Comparison of ENCODE assay signal across 1 cellular context in the genomic region with DNA sequence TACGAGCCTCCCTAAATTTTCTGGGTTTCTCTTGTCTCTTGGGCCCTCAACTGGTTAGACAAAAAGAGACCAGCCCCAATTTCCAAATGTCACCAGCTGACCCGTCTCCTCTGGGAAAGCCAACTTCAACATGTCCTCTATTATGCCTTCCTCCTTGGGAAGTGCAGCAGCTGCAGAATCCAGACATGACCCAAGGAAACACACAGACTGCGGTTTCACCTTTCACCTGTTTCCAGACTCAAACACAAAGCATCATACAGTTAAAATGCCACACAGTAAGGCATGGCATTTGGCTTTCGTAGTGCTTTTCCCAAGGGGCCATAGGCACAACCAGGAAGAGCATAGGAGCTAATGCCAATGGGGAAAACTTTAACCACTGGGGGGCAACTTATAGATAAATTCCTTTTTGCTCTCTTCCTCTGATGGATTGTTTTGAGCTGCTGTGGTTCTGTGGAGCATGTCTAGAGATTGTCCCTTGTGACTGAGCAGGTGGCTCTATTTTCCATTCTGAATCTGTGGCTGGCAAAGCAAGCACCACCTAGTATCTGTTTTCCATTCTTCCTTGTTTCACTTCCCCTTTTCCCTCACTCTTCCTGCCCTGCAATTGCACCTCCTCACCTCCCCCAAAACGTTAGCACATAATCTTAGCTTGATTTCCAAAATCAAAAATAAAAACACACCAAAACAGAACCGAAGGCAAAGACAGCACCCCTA.
TF ChIP-seq lines count a peak whose summit lies in the region.

No MANE protein-coding gene starts in this region.

TF ChIP-seq in IMR-90, 13 proteins besides CTCF, POLR2A, EP300 and RAD21:
- TF ChIP-seq CHD1 (IDR thresholded peaks at IDR 0.05; ENCODE audit: low read depth, low read length) (no peak), SMC3 (IDR thresholded peaks at IDR 0.05; ENCODE audit: low read depth, low read length) (no peak), RFX5 (IDR thresholded peaks at IDR 0.05; ENCODE audit: low read depth, low read length) (no peak), FOS (IDR thresholded peaks at IDR 0.05; ENCODE audit: low read depth, low read length) (no peak), CEBPB (IDR thresholded peaks at IDR 0.05; ENCODE audit: low read depth, low read length) (no peak), BHLHE40 (IDR thresholded peaks at IDR 0.05; ENCODE audit: low read depth, low read length) (no peak), MXI1 (IDR thresholded peaks at IDR 0.05; ENCODE audit: borderline replicate concordance, low read depth, low read length) (no peak), MAFK (IDR thresholded peaks at IDR 0.05; ENCODE audit: low read depth, low read length) (no peak), NFE2L2 (IDR thresholded peaks at IDR 0.05; ENCODE audit: low read depth, low read length) (no peak), MAZ (IDR thresholded peaks at IDR 0.05; ENCODE audit: borderline replicate concordance, low read depth, low read length) (no peak)
- TF ChIP-seq, protein P1, sequence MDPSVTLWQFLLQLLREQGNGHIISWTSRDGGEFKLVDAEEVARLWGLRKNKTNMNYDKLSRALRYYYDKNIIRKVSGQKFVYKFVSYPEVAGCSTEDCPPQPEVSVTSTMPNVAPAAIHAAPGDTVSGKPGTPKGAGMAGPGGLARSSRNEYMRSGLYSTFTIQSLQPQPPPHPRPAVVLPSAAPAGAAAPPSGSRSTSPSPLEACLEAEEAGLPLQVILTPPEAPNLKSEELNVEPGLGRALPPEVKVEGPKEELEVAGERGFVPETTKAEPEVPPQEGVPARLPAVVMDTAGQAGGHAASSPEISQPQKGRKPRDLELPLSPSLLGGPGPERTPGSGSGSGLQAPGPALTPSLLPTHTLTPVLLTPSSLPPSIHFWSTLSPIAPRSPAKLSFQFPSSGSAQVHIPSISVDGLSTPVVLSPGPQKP (IDR thresholded peaks at IDR 0.05; ENCODE audit: borderline replicate concordance, low read depth, low read length): no peak
- TF ChIP-seq, protein P2, sequence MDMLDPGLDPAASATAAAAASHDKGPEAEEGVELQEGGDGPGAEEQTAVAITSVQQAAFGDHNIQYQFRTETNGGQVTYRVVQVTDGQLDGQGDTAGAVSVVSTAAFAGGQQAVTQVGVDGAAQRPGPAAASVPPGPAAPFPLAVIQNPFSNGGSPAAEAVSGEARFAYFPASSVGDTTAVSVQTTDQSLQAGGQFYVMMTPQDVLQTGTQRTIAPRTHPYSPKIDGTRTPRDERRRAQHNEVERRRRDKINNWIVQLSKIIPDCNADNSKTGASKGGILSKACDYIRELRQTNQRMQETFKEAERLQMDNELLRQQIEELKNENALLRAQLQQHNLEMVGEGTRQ (IDR thresholded peaks at IDR 0.05; ENCODE audit: low read depth, low read length): no peak
TF ChIP-seq in IMR-90: peak in this region for 0.
